8 cellular contexts compared by ENCODE assay signal in the genomic region with DNA sequence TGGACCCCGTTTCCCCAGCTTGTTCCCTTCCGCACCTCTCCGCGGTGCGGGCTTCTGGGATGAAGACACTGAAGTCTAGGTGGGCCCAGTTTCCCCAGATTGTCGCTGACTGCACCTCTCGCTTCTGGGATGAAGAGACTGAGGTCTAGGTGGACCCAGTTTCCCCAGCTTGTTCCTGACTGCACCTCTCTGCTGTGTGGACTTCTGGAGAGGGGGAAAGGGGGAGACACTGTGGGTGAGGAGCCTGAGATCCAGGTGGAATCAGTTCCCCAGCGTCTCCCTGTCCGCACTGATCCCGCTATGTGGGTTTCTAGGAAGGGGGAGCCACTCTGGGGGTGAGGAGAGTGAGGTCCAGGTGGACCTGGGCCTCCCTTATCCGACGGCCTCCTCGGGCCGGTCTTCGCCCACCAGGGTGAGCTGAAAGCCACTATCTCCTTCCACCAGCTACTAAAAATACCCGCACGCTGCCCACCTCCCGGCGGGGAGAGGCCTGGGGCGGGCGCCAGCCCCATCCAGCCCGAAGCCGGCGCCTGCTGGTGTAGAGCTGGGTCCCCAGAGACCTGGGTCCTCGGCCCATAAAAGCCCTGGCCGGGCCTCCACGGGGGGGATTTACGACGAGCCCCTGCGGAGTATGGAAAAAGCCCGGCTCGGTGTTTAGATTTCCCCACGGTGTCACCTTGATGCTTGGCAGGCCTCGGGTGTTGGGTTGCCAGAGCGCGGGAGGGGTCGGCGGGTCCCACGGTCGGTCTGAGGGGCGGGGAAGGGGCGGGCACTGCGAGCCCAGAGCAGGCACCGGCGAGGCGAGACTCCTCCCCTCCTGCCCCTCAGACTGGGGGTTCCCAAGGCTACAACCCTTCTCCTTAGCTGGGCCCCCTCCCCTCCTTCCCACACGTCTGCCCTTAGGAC. TPM values are rescaled to one million over a fixed set of nuclear protein-coding genes. Genes with fewer than 3 reads are reported as not detected.
A peak's percentile ranks its signal among the peaks of the same experiment; 100 is the strongest.
DNase-seq lines count a peak whose midpoint lies in the region; ATAC-seq, FAIRE-seq and TF ChIP-seq lines count a peak whose summit lies in the region.

No MANE protein-coding gene starts in this region.

- no peaks in the 10 kb centered on the region for H3K9me3 ChIP-seq in pancreas

- peaks cover 0 to 12% (median 0%) of the 10 kb centered on the region in 3 donors for H3K4me1 ChIP-seq in pancreas

- H3K9me3 Mint-ChIP-seq in activated CD8-positive, alpha-beta memory T cell treated with anti-CD3 and anti-CD28 coated beads, Interleukin-2, amount 10 ng/mL, durations not matched to agents 7 days and 5 days (ENCODE audit: low read depth) = no peaks in the 10 kb centered on the region

- peak overlapping the region; percentile 94 for H3K4me3 Mint-ChIP-seq in activated CD8-positive, alpha-beta memory T cell treated with anti-CD3 and anti-CD28 coated beads, Interleukin-2, amount 10 ng/mL, durations not matched to agents 7 days and 5 days

- DNase-seq in CMK (ENCODE audit: low read depth) (peak; percentile 73), fibroblast of the aortic adventitia (ENCODE audit: low read depth) (peak; percentile 4), pancreas (peak in 4 of 6 donors; percentile 45 to 74 (median 60)), KBM-7 (no peak), AG08395 (ENCODE audit: low spot score) (no peak)
- no peak for DNase-seq in Jurkat, Clone E6-1 (ENCODE audit: low read depth, low spot score)
- peak; percentile 53 for DNase-seq in activated CD8-positive, alpha-beta memory T cell treated with anti-CD3 and anti-CD28 coated beads, Interleukin-2, amount 10 ng/mL, durations not matched to agents 7 days and 5 days

- TF ChIP-seq CTCF in fibroblast of the aortic adventitia (IDR thresholded peaks at IDR 0.05; ENCODE audit: insufficient read depth, low read length) = no peak
- TF ChIP-seq CTCF in pancreas (IDR thresholded peaks at IDR 0.05) = no peak

- H3K36me3 Mint-ChIP-seq in activated CD8-positive, alpha-beta memory T cell treated with anti-CD3 and anti-CD28 coated beads, Interleukin-2, amount 10 ng/mL, durations not matched to agents 7 days and 5 days = peaks cover 3% of the 10 kb centered on the region

- peak overlapping the region; percentile 32 to 76 (median 38) for H3K27ac ChIP-seq in pancreas

- ATAC-seq in activated CD8-positive, alpha-beta memory T cell treated with anti-CD3 and anti-CD28 coated beads, Interleukin-2, amount 10 ng/mL, durations not matched to agents 7 days and 5 days = no peak
- ATAC-seq in pancreas = peak in 3 of 4 donors; percentile 2 to 11 (median 4)
- ATAC-seq in GM18870 (IDR thresholded peaks at IDR 0.05; ENCODE audit: unreplicated experiment) = no peak

- peak overlapping the region; percentile 97 for H3K27ac Mint-ChIP-seq in activated CD8-positive, alpha-beta memory T cell treated with anti-CD3 and anti-CD28 coated beads, Interleukin-2, amount 10 ng/mL, durations not matched to agents 7 days and 5 days

- no peaks in the 10 kb centered on the region for H3K36me3 ChIP-seq in pancreas

- H3K4me1 Mint-ChIP-seq in activated CD8-positive, alpha-beta memory T cell treated with anti-CD3 and anti-CD28 coated beads, Interleukin-2, amount 10 ng/mL, durations not matched to agents 7 days and 5 days = peaks cover 11% of the 10 kb centered on the region

- FAIRE-seq in pancreas (lab: Jason Lieb, UNC) = no peak

- WGBS in pancreas, 2 donors = 18 to 32% methylated on average over 43 to 47 of the region's 47 CpGs

- CTCF ChIA-PET in activated CD8-positive, alpha-beta memory T cell treated with anti-CD3 and anti-CD28 coated beads, Interleukin-2, amount 10 ng/mL, durations not matched to agents 7 days and 5 days (lab: Charles Lee) = interaction anchor here (0.5 to 3.8 kb wide), 11 partner anchors 11 to 159 kb away, joined by 3 to 49 read pairs (median 4); a partner anchor contains a TSS

- H3K27me3 ChIP-seq in pancreas = no peaks in the 10 kb centered on the region

- H3K27me3 Mint-ChIP-seq in activated CD8-positive, alpha-beta memory T cell treated with anti-CD3 and anti-CD28 coated beads, Interleukin-2, amount 10 ng/mL, durations not matched to agents 7 days and 5 days = no peaks in the 10 kb centered on the region

- in situ Hi-C loops in KBM-7 (cut with MboI; ENCODE audit: low pct_unique_long_range_greater_than_20kb, low sequenced_read_pairs) = no loop called here

- intact Hi-C loops in pancreas (cut with DNase I) = no loop called here

- H3K4me3 ChIP-seq in Jurkat, Clone E6-1 (ENCODE audit: low read length) = peak overlapping the region; percentile 96
- H3K4me3 ChIP-seq in fibroblast of the aortic adventitia (ENCODE audit: low read depth, low read length) = peak overlapping the region; percentile 75
- peak overlapping the region in 3 of 4 donors; percentile 26 to 41 (median 29) for H3K4me3 ChIP-seq in pancreas

RNA-seq across cellular contexts. Expression of a gene that starts 10.6 kb away (rescaled TPM):
- polyA plus RNA-seq in Jurkat, Clone E6-1 (2012; ENCODE audit: insufficient read depth, insufficient read length) = not detected
- not detected for total RNA-seq in activated CD8-positive, alpha-beta memory T cell treated with anti-CD3 and anti-CD28 coated beads, Interleukin-2, amount 10 ng/mL, durations not matched to agents 7 days and 5 days
- total RNA-seq in fibroblast of the aortic adventitia (ENCODE audit: low replicate concordance) = not detected in 2 replicates
- 1 to 10 TPM; 1.9 to 8.7 (median 2.8) TPM for total RNA-seq in pancreas
- 1 to 10 TPM; 2.9 to 4.0 TPM for polyA plus RNA-seq in pancreas

RNA-seq across cellular contexts. Expression of a gene that starts 22.3 kb away (rescaled TPM):
- not detected for polyA plus RNA-seq in Jurkat, Clone E6-1 (2012; ENCODE audit: insufficient read depth, insufficient read length)
- not detected for total RNA-seq in activated CD8-positive, alpha-beta memory T cell treated with anti-CD3 and anti-CD28 coated beads, Interleukin-2, amount 10 ng/mL, durations not matched to agents 7 days and 5 days
- total RNA-seq in fibroblast of the aortic adventitia (ENCODE audit: low replicate concordance) (not detected in 2 replicates), pancreas (10 to 100 TPM in 2 of 6 donors, 1 to 10 TPM in 4; 3.3 to 13.9 (median 5.7) TPM)
- 10 to 100 TPM in 1 of 2 donors, 1 to 10 TPM in 1; 9.7 to 12.0 TPM for polyA plus RNA-seq in pancreas

RNA-seq across cellular contexts. Expression of a gene that starts 24.0 kb away (rescaled TPM):
- 6.9 TPM for polyA plus RNA-seq in Jurkat, Clone E6-1 (2012; ENCODE audit: insufficient read depth, insufficient read length)
- total RNA-seq in activated CD8-positive, alpha-beta memory T cell treated with anti-CD3 and anti-CD28 coated beads, Interleukin-2, amount 10 ng/mL, durations not matched to agents 7 days and 5 days = not detected
- total RNA-seq in fibroblast of the aortic adventitia (ENCODE audit: low replicate concordance) (0.09 TPM in 1 of 2 replicates, not detected in the other), pancreas (10 to 100 TPM in 4 of 6 donors, 1 to 10 TPM in 2; 5.0 to 15.2 (median 11.5) TPM)
- polyA plus RNA-seq in pancreas = 1 to 10 TPM; 5.0 to 8.5 TPM

RNA-seq across cellular contexts. Expression of a gene that starts 38.0 kb away (rescaled TPM):
- polyA plus RNA-seq in Jurkat, Clone E6-1 (2012; ENCODE audit: insufficient read depth, insufficient read length) = 84.4 TPM
- total RNA-seq in activated CD8-positive, alpha-beta memory T cell treated with anti-CD3 and anti-CD28 coated beads, Interleukin-2, amount 10 ng/mL, durations not matched to agents 7 days and 5 days = 10 to 100 TPM; 53.0 to 64.0 TPM
- 16.9 and 82.9 TPM in 2 replicates for total RNA-seq in fibroblast of the aortic adventitia (ENCODE audit: low replicate concordance)
- total RNA-seq in pancreas = 10 to 100 TPM; 14.8 to 29.2 (median 20.2) TPM
- polyA plus RNA-seq in pancreas = 10 to 100 TPM; 61.2 to 66.6 TPM

RNA-seq across cellular contexts. Expression of a gene that starts 41.4 kb away (rescaled TPM):
- polyA plus RNA-seq in Jurkat, Clone E6-1 (2012; ENCODE audit: insufficient read depth, insufficient read length) = not detected
- total RNA-seq in activated CD8-positive, alpha-beta memory T cell treated with anti-CD3 and anti-CD28 coated beads, Interleukin-2, amount 10 ng/mL, durations not matched to agents 7 days and 5 days = not detected
- total RNA-seq in fibroblast of the aortic adventitia (ENCODE audit: low replicate concordance) (not detected in 2 replicates), pancreas (not detected)
- not detected for polyA plus RNA-seq in pancreas

Comparison
In these comparisons a context has a peak if more than half of its experiments do, and no peak if none do; other contexts are left out.
1. DNase-seq: peak in CMK (single experiment), activated CD8-positive, alpha-beta memory T cell treated with anti-CD3 and anti-CD28 coated beads, Interleukin-2, amount 10 ng/mL, durations not matched to agents 7 days and 5 days (single experiment), fibroblast of the aortic adventitia (single experiment) and pancreas (4 of 6); none in Jurkat, Clone E6-1 (single experiment), KBM-7 (single experiment) and AG08395 (single experiment).
2. H3K4me3 ChIP-seq: peak in every context shown above with its lines; median percentile 96 in Jurkat, Clone E6-1; 75 in fibroblast of the aortic adventitia; 29 in pancreas.
3. ATAC-seq: peak in pancreas (3 of 4); none in activated CD8-positive, alpha-beta memory T cell treated with anti-CD3 and anti-CD28 coated beads, Interleukin-2, amount 10 ng/mL, durations not matched to agents 7 days and 5 days (single experiment) and GM18870 (single experiment).